Comparison of ENCODE assay signal across 13 cellular contexts in genomic region chr3:127525373-127525772, GRCh38.
A peak's percentile ranks its signal among the peaks of the same experiment; 100 is the strongest.
DNase-seq lines count a peak whose midpoint lies in the region; ATAC-seq lines count a peak whose summit lies in the region.
"Had no signal": no experiment of that assay in that cellular context is flagged by ENCODE, and none has a peak within 500 bp of the region (broad histone marks: within the 10 kb centered on the region; RNA-seq: fewer than 3 reads in every experiment).

No MANE protein-coding gene starts in this region.

- H3K36me3 Mint-ChIP-seq in stimulated activated naive B cell treated with anti-CD40 and anti-IgM and Interleukin-4, amounts not matched to agents 10 μg/mL and 1 μg/mL and 100 μg/mL, for 72 hours = no peaks in the 10 kb centered on the region
- H3K36me3 Mint-ChIP-seq in activated CD4-positive, alpha-beta memory T cell treated with anti-CD3 and anti-CD28 coated beads, Interleukin-2, amount 10 ng/mL, durations not matched to agents 7 days and 5 days (ENCODE audit: low read depth) = no peaks in the 10 kb centered on the region

- CTCF ChIA-PET in activated CD4-positive, alpha-beta memory T cell treated with anti-CD3 and anti-CD28 coated beads, Interleukin-2, amount 10 ng/mL, durations not matched to agents 7 days and 5 days (lab: Charles Lee) = no interaction called here

- peaks cover 3% of the 10 kb centered on the region; the same call in 1 of the 2 replicates for H3K27me3 ChIP-seq in MG63

- no peaks in the 10 kb centered on the region for H3K9me3 ChIP-seq in MG63

- POLR2A ChIA-PET in activated CD4-positive, alpha-beta memory T cell treated with anti-CD3 and anti-CD28 coated beads, Interleukin-2, amount 10 ng/mL, durations not matched to agents 7 days and 5 days (lab: Charles Lee) = no interaction called here

- H3K27ac Mint-ChIP-seq in stimulated activated naive B cell treated with anti-CD40 and anti-IgM and Interleukin-4, amounts not matched to agents 10 μg/mL and 1 μg/mL and 100 μg/mL, for 72 hours = no peak overlapping the region
- no peak overlapping the region for H3K27ac Mint-ChIP-seq in activated CD4-positive, alpha-beta memory T cell treated with anti-CD3 and anti-CD28 coated beads, Interleukin-2, amount 10 ng/mL, durations not matched to agents 7 days and 5 days
- H3K27ac Mint-ChIP-seq: activated B cell treated with CpG ODN at 0.5 μM for 24 hours; dendritic cell treated with granulocyte-macrophage colony-stimulating factor and Interleukin-4, amounts not matched to agents 40 ng/mL and 50 ng/mL, for 4 days had no signal

- H3K4me3 Mint-ChIP-seq in stimulated activated naive B cell treated with anti-CD40 and anti-IgM and Interleukin-4, amounts not matched to agents 10 μg/mL and 1 μg/mL and 100 μg/mL, for 72 hours = no peak overlapping the region
- H3K4me3 Mint-ChIP-seq in activated CD4-positive, alpha-beta memory T cell treated with anti-CD3 and anti-CD28 coated beads, Interleukin-2, amount 10 ng/mL, durations not matched to agents 7 days and 5 days = no peak overlapping the region
- H3K4me3 Mint-ChIP-seq: activated B cell treated with CpG ODN at 0.5 μM for 24 hours; dendritic cell treated with granulocyte-macrophage colony-stimulating factor and Interleukin-4, amounts not matched to agents 40 ng/mL and 50 ng/mL, for 4 days had no signal

- no peak for ATAC-seq in GM21390 (IDR thresholded peaks at IDR 0.05; ENCODE audit: unreplicated experiment)
- ATAC-seq in stimulated activated naive B cell treated with anti-CD40 and anti-IgM and Interleukin-4, amounts not matched to agents 10 μg/mL and 1 μg/mL and 100 μg/mL, for 72 hours (replicated peaks) = no peak
- no peak for ATAC-seq in HG03045 (IDR thresholded peaks at IDR 0.05; ENCODE audit: unreplicated experiment)

- no peaks in the 10 kb centered on the region for H3K36me3 ChIP-seq in MG63

- H3K4me1 Mint-ChIP-seq in stimulated activated naive B cell treated with anti-CD40 and anti-IgM and Interleukin-4, amounts not matched to agents 10 μg/mL and 1 μg/mL and 100 μg/mL, for 72 hours = peaks cover 0 to 2% of the 10 kb centered on the region in 2 donors
- no peaks in the 10 kb centered on the region for H3K4me1 Mint-ChIP-seq in activated CD4-positive, alpha-beta memory T cell treated with anti-CD3 and anti-CD28 coated beads, Interleukin-2, amount 10 ng/mL, durations not matched to agents 7 days and 5 days
- H3K4me1 Mint-ChIP-seq: activated B cell treated with CpG ODN at 0.5 μM for 24 hours had no signal

- peak; percentile 25 for DNase-seq in EL
- DNase-seq in MG63 = peak; percentile 58
- DNase-seq in astrocyte of the hippocampus (ENCODE audit: low read depth, low spot score) = peak; percentile 60
- peak; percentile 9 for DNase-seq in myocyte (ENCODE audit: low read depth)
- DNase-seq in stimulated activated naive B cell treated with anti-CD40 and anti-IgM and Interleukin-4, amounts not matched to agents 10 μg/mL and 1 μg/mL and 100 μg/mL, for 72 hours = no peak
- no peak for DNase-seq in activated CD4-positive, alpha-beta memory T cell treated with anti-CD3 and anti-CD28 coated beads, Interleukin-2, amount 10 ng/mL, durations not matched to agents 7 days and 5 days
- DNase-seq: activated B cell treated with CpG ODN at 0.5 μM for 24 hours; activated effector memory CD4-positive, alpha-beta T cell treated with anti-CD3 and anti-CD28 coated beads, Interleukin-2, amount 50 U/mL, for 16 hours; GF-D8; stimulated activated CD4-positive, alpha-beta T cell treated with anti-CD3 and anti-CD28 coated beads, Interleukin-2, amount 100 ng/mL, for 24 hours had no signal

- H3K4me3 ChIP-seq in MG63 = no peak overlapping the region

- H3K27me3 Mint-ChIP-seq in stimulated activated naive B cell treated with anti-CD40 and anti-IgM and Interleukin-4, amounts not matched to agents 10 μg/mL and 1 μg/mL and 100 μg/mL, for 72 hours = peaks cover 38 to 39% of the 10 kb centered on the region in 2 donors
- H3K27me3 Mint-ChIP-seq in activated CD4-positive, alpha-beta memory T cell treated with anti-CD3 and anti-CD28 coated beads, Interleukin-2, amount 10 ng/mL, durations not matched to agents 7 days and 5 days = peaks cover 21% of the 10 kb centered on the region

- peaks cover 7 to 10% of the 10 kb centered on the region in 2 donors for H3K9me3 Mint-ChIP-seq in stimulated activated naive B cell treated with anti-CD40 and anti-IgM and Interleukin-4, amounts not matched to agents 10 μg/mL and 1 μg/mL and 100 μg/mL, for 72 hours
- H3K9me3 Mint-ChIP-seq in activated CD4-positive, alpha-beta memory T cell treated with anti-CD3 and anti-CD28 coated beads, Interleukin-2, amount 10 ng/mL, durations not matched to agents 7 days and 5 days = no peaks in the 10 kb centered on the region
- H3K9me3 Mint-ChIP-seq: dendritic cell treated with granulocyte-macrophage colony-stimulating factor and Interleukin-4, amounts not matched to agents 40 ng/mL and 50 ng/mL, for 4 days had no signal

Comparison
In these comparisons a context has a peak if more than half of its experiments do, and no peak if none do; other contexts are left out.
1. DNase-seq: peak in EL (single experiment), MG63 (single experiment), astrocyte of the hippocampus (single experiment) and myocyte (single experiment); none in stimulated activated naive B cell treated with anti-CD40 and anti-IgM and Interleukin-4, amounts not matched to agents 10 μg/mL and 1 μg/mL and 100 μg/mL, for 72 hours (single experiment) and activated CD4-positive, alpha-beta memory T cell treated with anti-CD3 and anti-CD28 coated beads, Interleukin-2, amount 10 ng/mL, durations not matched to agents 7 days and 5 days (single experiment).